Comparison of ENCODE assay signal across 16 cellular contexts in genomic region chr12:89092297-89092696, GRCh38.
DNase-seq lines count a peak whose midpoint lies in the region; ATAC-seq, FAIRE-seq and TF ChIP-seq lines count a peak whose summit lies in the region.
"Had no signal": no experiment of that assay in that cellular context is flagged by ENCODE, and none has a peak within 500 bp of the region (broad histone marks: within the 10 kb centered on the region; RNA-seq: fewer than 3 reads in every experiment).

No MANE protein-coding gene starts in this region.

- no peak overlapping the region for H3K9ac ChIP-seq in endodermal cell (ENCODE audit: extremely low read depth, low read length, poor library complexity, severe bottlenecking)

- H3K4me3 ChIP-seq in endodermal cell (ENCODE audit: low read length): peak overlapping the region; percentile 20
- no peak overlapping the region for H3K4me3 ChIP-seq in pancreas

- TF ChIP-seq CTCF in endodermal cell (conservative IDR thresholded peaks at IDR 0.05) (no peak), pancreas (IDR thresholded peaks at IDR 0.05) (no peak)

- H3K27ac ChIP-seq in endodermal cell (ENCODE audit: low read depth, low read length) (no peak overlapping the region), pancreas (no peak overlapping the region)

- H3K36me3 ChIP-seq in endodermal cell (ENCODE audit: control insufficient read depth, insufficient read depth, low read length) (no peaks in the 10 kb centered on the region), pancreas (no peaks in the 10 kb centered on the region)

- H3K27ac Mint-ChIP-seq in endodermal cell: no peak overlapping the region
- H3K27ac Mint-ChIP-seq: HFFc6 had no signal

- H3K4me1 Mint-ChIP-seq in endodermal cell: peaks cover 10% of the 10 kb centered on the region

- H3K4me1 ChIP-seq in endodermal cell (ENCODE audit: control insufficient read depth, insufficient read depth, low read length) (no peaks in the 10 kb centered on the region), pancreas (peaks cover 0 to 3% (median 2%) of the 10 kb centered on the region in 3 donors)

- H3K27me3 Mint-ChIP-seq in endodermal cell (ENCODE audit: insufficient read depth): no peaks in the 10 kb centered on the region

- no peak overlapping the region for H3K4me3 Mint-ChIP-seq in endodermal cell
- H3K4me3 Mint-ChIP-seq: HFFc6 had no signal

- no peak for FAIRE-seq in pancreas (lab: Jason Lieb, UNC)
- FAIRE-seq: GM19239, H54, RCC 7860 had no signal

- ATAC-seq in pancreas: no peak

- intact Hi-C loops in pancreas (cut with DNase I): no loop called here

- H3K27me3 ChIP-seq in endodermal cell (ENCODE audit: control insufficient read depth, insufficient read depth, low read length, poor library complexity, severe bottlenecking) (no peaks in the 10 kb centered on the region), pancreas (no peaks in the 10 kb centered on the region)

- H3K9me3 ChIP-seq in endodermal cell (ENCODE audit: control insufficient read depth, low read length): peaks cover 45% of the 10 kb centered on the region
- H3K9me3 ChIP-seq in pancreas: no peaks in the 10 kb centered on the region

- H3K36me3 Mint-ChIP-seq in endodermal cell (ENCODE audit: low read depth): peaks cover 14% of the 10 kb centered on the region

- WGBS in endodermal cell (ENCODE audit: insufficient coverage in 1 of 2, insufficient read length in 1 of 2), 2 experiments: 97 to 100% methylated on average over 2 of the region's 2 CpGs
- WGBS in pancreas, 2 donors: 93 to 96% methylated on average over 2 of the region's 2 CpGs

- DNase-seq in activated T-cell treated with anti-CD3 and anti-CD28 coated beads for 24 hours (ENCODE audit: low read depth) (peak; percentile 20), activated T-cell treated with anti-CD3 and anti-CD28 coated beads for 4 hours (no peak), endodermal cell (no peak), GOT3 (lab: John Stamatoyannopoulos, UW) (no peak), pancreas (no peak)
- DNase-seq in stimulated activated CD4-positive, alpha-beta T cell treated with anti-CD3 and anti-CD28 coated beads, Interleukin-2, amount 100 ng/mL, for 24 hours: peak; percentile 20 to 22
- no peak for DNase-seq in stimulated activated CD4-positive, alpha-beta T cell treated with anti-CD3 and anti-CD28 coated beads, Interleukin-4, amount 100 ng/mL, for 1 hour
- DNase-seq: HFFc6, KBM-7, NCI-H1417 treated with DMSO at 0.1 percent for 48 hours, NCI-H1930, NCI-H446, NCI-H69 had no signal

- peaks cover 36% of the 10 kb centered on the region for H3K9me3 Mint-ChIP-seq in endodermal cell

Comparison
In these comparisons a context has a peak if more than half of its experiments do, and no peak if none do; other contexts are left out.
1. DNase-seq: peak in activated T-cell treated with anti-CD3 and anti-CD28 coated beads for 24 hours (single experiment) and stimulated activated CD4-positive, alpha-beta T cell treated with anti-CD3 and anti-CD28 coated beads, Interleukin-2, amount 100 ng/mL, for 24 hours (2 of 2); none in activated T-cell treated with anti-CD3 and anti-CD28 coated beads for 4 hours (single experiment), stimulated activated CD4-positive, alpha-beta T cell treated with anti-CD3 and anti-CD28 coated beads, Interleukin-4, amount 100 ng/mL, for 1 hour (single experiment), endodermal cell (single experiment), GOT3 (single experiment) and pancreas (0 of 6).